Comparison of ENCODE assay signal across 18 cellular contexts in the genomic region with DNA sequence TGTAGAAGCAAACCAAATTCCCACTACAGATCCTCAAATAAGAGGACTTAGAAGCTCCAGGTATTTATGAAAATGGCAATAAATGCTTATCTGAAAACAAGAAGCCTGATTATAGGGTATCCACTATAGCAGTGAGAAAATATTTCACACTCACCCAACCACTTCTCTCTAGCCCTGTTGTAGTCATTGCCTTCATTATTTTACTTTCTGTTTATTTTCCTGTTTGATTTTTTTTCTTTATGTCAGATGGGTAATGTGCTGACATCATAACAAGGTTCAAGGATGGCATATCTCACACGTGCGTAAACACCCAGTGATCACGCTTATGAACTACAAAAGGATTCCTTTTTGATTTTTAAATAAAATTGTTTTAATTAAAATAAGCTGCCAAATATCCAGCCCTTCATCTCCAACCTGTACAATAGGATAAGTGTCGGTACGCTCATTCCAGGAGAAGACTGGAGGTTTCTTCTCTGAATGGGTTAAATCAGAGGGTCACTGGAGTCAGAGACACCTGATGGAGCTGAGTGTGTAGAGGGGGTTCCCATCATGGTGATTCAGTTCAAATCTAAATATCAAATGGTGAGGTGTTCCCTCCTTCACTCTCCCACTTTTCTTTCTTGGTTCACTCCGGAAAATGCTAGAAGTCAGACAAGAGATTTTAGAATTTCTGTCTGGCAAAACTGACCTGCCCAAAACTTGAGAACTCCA. TPM values are rescaled to one million over a fixed set of nuclear protein-coding genes. Genes with fewer than 3 reads are reported as not detected.
DNase-seq lines count a peak whose midpoint lies in the region; ATAC-seq and TF ChIP-seq lines count a peak whose summit lies in the region.
"Had no signal": no experiment of that assay in that cellular context is flagged by ENCODE, and none has a peak within 500 bp of the region (broad histone marks: within the 10 kb centered on the region; RNA-seq: fewer than 3 reads in every experiment).

No MANE protein-coding gene starts in this region.

- ATAC-seq in CD8-positive, alpha-beta T cell = peak; percentile 44
- ATAC-seq in activated B cell treated with CpG ODN at 0.5 μM for 24 hours (ENCODE audit: low read depth) (no peak), HG03432 (IDR thresholded peaks at IDR 0.05; ENCODE audit: unreplicated experiment) (no peak)
- no peak for ATAC-seq in stimulated activated memory B cell treated with anti-CD40 and anti-IgM and Interleukin-4, amounts not matched to agents 10 μg/mL and 1 μg/mL and 100 μg/mL, for 72 hours

- no peak overlapping the region for H3K4me3 ChIP-seq in CD8-positive, alpha-beta T cell (ENCODE audit: low read depth, low read length)
- H3K4me3 ChIP-seq: HAP-1 had no signal

- peak overlapping the region; percentile 63 for H3K27ac Mint-ChIP-seq in activated CD4-positive, alpha-beta memory T cell treated with anti-CD3 and anti-CD28 coated beads for 36 hours
- no peak overlapping the region for H3K27ac Mint-ChIP-seq in activated CD4-positive, alpha-beta memory T cell treated with anti-CD3 and anti-CD28 coated beads, Interleukin-2, amount 10 ng/mL, durations not matched to agents 7 days and 5 days
- no peak overlapping the region for H3K27ac Mint-ChIP-seq in CD8-positive, alpha-beta T cell
- peak overlapping the region; percentile 46 for H3K27ac Mint-ChIP-seq in activated B cell treated with CpG ODN at 0.5 μM for 24 hours
- peak overlapping the region; percentile 1 for H3K27ac Mint-ChIP-seq in stimulated activated memory B cell treated with anti-CD40 and anti-IgM and Interleukin-4, amounts not matched to agents 10 μg/mL and 1 μg/mL and 100 μg/mL, for 72 hours

- no peaks in the 10 kb centered on the region for H3K4me1 ChIP-seq in CD8-positive, alpha-beta T cell (ENCODE audit: insufficient read depth, low read length)
- H3K4me1 ChIP-seq: BE2C, HAP-1 had no signal

- no peak for DNase-seq in activated CD4-positive, alpha-beta memory T cell treated with anti-CD3 and anti-CD28 coated beads for 36 hours
- no peak for DNase-seq in activated CD4-positive, alpha-beta memory T cell treated with anti-CD3 and anti-CD28 coated beads, Interleukin-2, amount 10 ng/mL, durations not matched to agents 7 days and 5 days
- DNase-seq in CD8-positive, alpha-beta T cell = no peak
- no peak for DNase-seq in activated B cell treated with CpG ODN at 0.5 μM for 24 hours
- DNase-seq in A172 (ENCODE audit: low spot score) = no peak
- DNase-seq: BE2C; CD4-positive, CD25-positive, alpha-beta regulatory T cell; DMS53; NCI-H1417; NCI-H187 treated with DMSO at 0.1 percent for 48 hours; NCI-H226; NCI-H524; SHP77 had no signal

- no peaks in the 10 kb centered on the region for H3K36me3 ChIP-seq in CD8-positive, alpha-beta T cell (ENCODE audit: insufficient read depth, low read length)
- H3K36me3 ChIP-seq: BE2C, HAP-1 had no signal

- no peak overlapping the region for H3K27ac ChIP-seq in CD8-positive, alpha-beta T cell (ENCODE audit: low read depth, low read length)
- H3K27ac ChIP-seq: KMS-11 had no signal

- H3K4me1 Mint-ChIP-seq in activated CD4-positive, alpha-beta memory T cell treated with anti-CD3 and anti-CD28 coated beads for 36 hours (ENCODE audit: low read depth) = peaks cover 58% of the 10 kb centered on the region
- peaks cover 33% of the 10 kb centered on the region for H3K4me1 Mint-ChIP-seq in activated CD4-positive, alpha-beta memory T cell treated with anti-CD3 and anti-CD28 coated beads, Interleukin-2, amount 10 ng/mL, durations not matched to agents 7 days and 5 days
- peaks cover 22% of the 10 kb centered on the region for H3K4me1 Mint-ChIP-seq in CD8-positive, alpha-beta T cell (ENCODE audit: low read depth)
- peaks cover 21% of the 10 kb centered on the region for H3K4me1 Mint-ChIP-seq in activated B cell treated with CpG ODN at 0.5 μM for 24 hours
- H3K4me1 Mint-ChIP-seq in stimulated activated memory B cell treated with anti-CD40 and anti-IgM and Interleukin-4, amounts not matched to agents 10 μg/mL and 1 μg/mL and 100 μg/mL, for 72 hours = peaks cover 26% of the 10 kb centered on the region

- H3K9me3 ChIP-seq in CD8-positive, alpha-beta T cell (ENCODE audit: low read length) = no peaks in the 10 kb centered on the region
- H3K9me3 ChIP-seq: BE2C, HAP-1 had no signal

- CTCF ChIA-PET in activated CD4-positive, alpha-beta memory T cell treated with anti-CD3 and anti-CD28 coated beads for 36 hours (lab: Charles Lee) = interaction anchor here (0.7 to 1.8 kb wide), 4 partner anchors 24 to 81 kb away, joined by 3 to 5 read pairs (median 3); no protein-coding TSS in a partner anchor
- CTCF ChIA-PET in activated CD4-positive, alpha-beta memory T cell treated with anti-CD3 and anti-CD28 coated beads, Interleukin-2, amount 10 ng/mL, durations not matched to agents 7 days and 5 days (lab: Charles Lee) = interaction anchor here (2.5 kb wide), 1 partner anchor 60 kb away, joined by 5 read pairs; no protein-coding TSS in a partner anchor
- CTCF ChIA-PET in CD8-positive, alpha-beta T cell (lab: Charles Lee) = interaction anchor here (0.7 to 1.6 kb wide), 5 partner anchors 7 to 64 kb away, joined by 3 to 5 read pairs (median 4); no protein-coding TSS in a partner anchor
- CTCF ChIA-PET in activated B cell treated with CpG ODN at 0.5 μM for 24 hours (lab: Charles Lee) = interaction anchor here (1.2 kb wide), 1 partner anchor 60 kb away, joined by 4 read pairs; no protein-coding TSS in a partner anchor

- H3K4me3 Mint-ChIP-seq in activated CD4-positive, alpha-beta memory T cell treated with anti-CD3 and anti-CD28 coated beads for 36 hours = no peak overlapping the region
- H3K4me3 Mint-ChIP-seq in activated CD4-positive, alpha-beta memory T cell treated with anti-CD3 and anti-CD28 coated beads, Interleukin-2, amount 10 ng/mL, durations not matched to agents 7 days and 5 days = no peak overlapping the region
- H3K4me3 Mint-ChIP-seq in CD8-positive, alpha-beta T cell = no peak overlapping the region
- H3K4me3 Mint-ChIP-seq in activated B cell treated with CpG ODN at 0.5 μM for 24 hours = no peak overlapping the region
- H3K4me3 Mint-ChIP-seq in stimulated activated memory B cell treated with anti-CD40 and anti-IgM and Interleukin-4, amounts not matched to agents 10 μg/mL and 1 μg/mL and 100 μg/mL, for 72 hours = no peak overlapping the region

- intact Hi-C loops in activated CD4-positive, alpha-beta memory T cell treated with anti-CD3 and anti-CD28 coated beads for 36 hours (cut with micrococcal nuclease) = no loop called here
- intact Hi-C loops in CD8-positive, alpha-beta T cell (cut with DNase I, micrococcal nuclease) = no loop called here
- intact Hi-C loops in activated B cell treated with CpG ODN at 0.5 μM for 24 hours (cut with micrococcal nuclease) = no loop called here

- POLR2A ChIA-PET in activated CD4-positive, alpha-beta memory T cell treated with anti-CD3 and anti-CD28 coated beads for 36 hours (lab: Charles Lee) = no interaction called here
- POLR2A ChIA-PET in activated CD4-positive, alpha-beta memory T cell treated with anti-CD3 and anti-CD28 coated beads, Interleukin-2, amount 10 ng/mL, durations not matched to agents 7 days and 5 days (lab: Charles Lee) = interaction anchor here (0.9 to 3.5 kb wide), 4 partner anchors 7 to 60 kb away, joined by 3 to 13 read pairs (median 8); no protein-coding TSS in a partner anchor
- POLR2A ChIA-PET in CD8-positive, alpha-beta T cell (lab: Charles Lee) = no interaction called here
- POLR2A ChIA-PET in activated B cell treated with CpG ODN at 0.5 μM for 24 hours (lab: Charles Lee) = interaction anchor here (0.7 to 1.8 kb wide), 5 partner anchors 8 to 210 kb away, joined by 3 to 7 read pairs (median 4); no protein-coding TSS in a partner anchor

- H3K36me3 Mint-ChIP-seq in activated CD4-positive, alpha-beta memory T cell treated with anti-CD3 and anti-CD28 coated beads for 36 hours = peaks cover 26% of the 10 kb centered on the region
- peaks cover 53% of the 10 kb centered on the region for H3K36me3 Mint-ChIP-seq in activated CD4-positive, alpha-beta memory T cell treated with anti-CD3 and anti-CD28 coated beads, Interleukin-2, amount 10 ng/mL, durations not matched to agents 7 days and 5 days (ENCODE audit: low read depth)
- peaks cover 2% of the 10 kb centered on the region for H3K36me3 Mint-ChIP-seq in CD8-positive, alpha-beta T cell
- H3K36me3 Mint-ChIP-seq in activated B cell treated with CpG ODN at 0.5 μM for 24 hours (ENCODE audit: low read depth) = no peaks in the 10 kb centered on the region
- H3K36me3 Mint-ChIP-seq in stimulated activated memory B cell treated with anti-CD40 and anti-IgM and Interleukin-4, amounts not matched to agents 10 μg/mL and 1 μg/mL and 100 μg/mL, for 72 hours = no peaks in the 10 kb centered on the region
- H3K36me3 Mint-ChIP-seq: CD4-positive, CD25-positive, alpha-beta regulatory T cell had no signal

- TF ChIP-seq CTCF in CD8-positive, alpha-beta T cell (IDR thresholded peaks at IDR 0.05) = no peak
- TF ChIP-seq CTCF in activated B cell treated with CpG ODN at 0.5 μM for 24 hours (IDR thresholded peaks at IDR 0.05) = no peak

- H3K9me3 Mint-ChIP-seq in activated CD4-positive, alpha-beta memory T cell treated with anti-CD3 and anti-CD28 coated beads for 36 hours = peaks cover 10% of the 10 kb centered on the region
- peaks cover 8% of the 10 kb centered on the region for H3K9me3 Mint-ChIP-seq in activated CD4-positive, alpha-beta memory T cell treated with anti-CD3 and anti-CD28 coated beads, Interleukin-2, amount 10 ng/mL, durations not matched to agents 7 days and 5 days
- H3K9me3 Mint-ChIP-seq in CD8-positive, alpha-beta T cell = peaks cover 4% of the 10 kb centered on the region
- no peaks in the 10 kb centered on the region for H3K9me3 Mint-ChIP-seq in activated B cell treated with CpG ODN at 0.5 μM for 24 hours
- no peaks in the 10 kb centered on the region for H3K9me3 Mint-ChIP-seq in stimulated activated memory B cell treated with anti-CD40 and anti-IgM and Interleukin-4, amounts not matched to agents 10 μg/mL and 1 μg/mL and 100 μg/mL, for 72 hours

- H3K27me3 Mint-ChIP-seq in activated CD4-positive, alpha-beta memory T cell treated with anti-CD3 and anti-CD28 coated beads for 36 hours = no peaks in the 10 kb centered on the region
- H3K27me3 Mint-ChIP-seq in activated CD4-positive, alpha-beta memory T cell treated with anti-CD3 and anti-CD28 coated beads, Interleukin-2, amount 10 ng/mL, durations not matched to agents 7 days and 5 days = no peaks in the 10 kb centered on the region
- H3K27me3 Mint-ChIP-seq in CD8-positive, alpha-beta T cell (ENCODE audit: low read depth) = no peaks in the 10 kb centered on the region
- no peaks in the 10 kb centered on the region for H3K27me3 Mint-ChIP-seq in activated B cell treated with CpG ODN at 0.5 μM for 24 hours
- no peaks in the 10 kb centered on the region for H3K27me3 Mint-ChIP-seq in stimulated activated memory B cell treated with anti-CD40 and anti-IgM and Interleukin-4, amounts not matched to agents 10 μg/mL and 1 μg/mL and 100 μg/mL, for 72 hours
- H3K27me3 Mint-ChIP-seq: CD4-positive, CD25-positive, alpha-beta regulatory T cell had no signal

- H3K27me3 ChIP-seq in CD8-positive, alpha-beta T cell (ENCODE audit: insufficient read depth, low read length) = no peaks in the 10 kb centered on the region
- H3K27me3 ChIP-seq: BE2C had no signal

RNA-seq across cellular contexts. Expression of a gene that starts 8.2 kb away (rescaled TPM):
- 100 to 1,000 TPM; 134 to 140 TPM for total RNA-seq in activated CD4-positive, alpha-beta memory T cell treated with anti-CD3 and anti-CD28 coated beads for 36 hours
- total RNA-seq in activated CD4-positive, alpha-beta memory T cell treated with anti-CD3 and anti-CD28 coated beads, Interleukin-2, amount 10 ng/mL, durations not matched to agents 7 days and 5 days = 100 to 1,000 TPM; 219 to 220 TPM
- 100 to 1,000 TPM; 416 to 420 TPM for total RNA-seq in CD8-positive, alpha-beta T cell
- total RNA-seq in activated B cell treated with CpG ODN at 0.5 μM for 24 hours = 77.7 and 85.2 TPM in 2 replicates
- 0.50 and 0.91 TPM in 2 replicates for total RNA-seq in A172 (2014; rRNA removed; shearing (Covaris generic))
- total RNA-seq: HT-29 had no signal

Comparison
In these comparisons a context has a peak if more than half of its experiments do, and no peak if none do; other contexts are left out.
1. H3K27ac Mint-ChIP-seq: peak in activated CD4-positive, alpha-beta memory T cell treated with anti-CD3 and anti-CD28 coated beads for 36 hours (single experiment), activated B cell treated with CpG ODN at 0.5 μM for 24 hours (single experiment) and stimulated activated memory B cell treated with anti-CD40 and anti-IgM and Interleukin-4, amounts not matched to agents 10 μg/mL and 1 μg/mL and 100 μg/mL, for 72 hours (single experiment); none in activated CD4-positive, alpha-beta memory T cell treated with anti-CD3 and anti-CD28 coated beads, Interleukin-2, amount 10 ng/mL, durations not matched to agents 7 days and 5 days (single experiment) and CD8-positive, alpha-beta T cell (single experiment).
2. POLR2A ChIA-PET loops: an anchor here in activated CD4-positive, alpha-beta memory T cell treated with anti-CD3 and anti-CD28 coated beads, Interleukin-2, amount 10 ng/mL, durations not matched to agents 7 days and 5 days (0.9 to 3.5 kb wide) and activated B cell treated with CpG ODN at 0.5 μM for 24 hours (0.7 to 1.8 kb wide); none called in activated CD4-positive, alpha-beta memory T cell treated with anti-CD3 and anti-CD28 coated beads for 36 hours and CD8-positive, alpha-beta T cell.
3. RNA of a gene that starts 8.2 kb away (total RNA-seq): 416 to 420 TPM in CD8-positive, alpha-beta T cell, 219 to 220 TPM in activated CD4-positive, alpha-beta memory T cell treated with anti-CD3 and anti-CD28 coated beads, Interleukin-2, amount 10 ng/mL, durations not matched to agents 7 days and 5 days, 134 to 140 TPM in activated CD4-positive, alpha-beta memory T cell treated with anti-CD3 and anti-CD28 coated beads for 36 hours and 77.7 to 85.2 TPM in activated B cell treated with CpG ODN at 0.5 μM for 24 hours; 0.50 to 0.91 TPM in A172; every median in the first group is over 10 times any median in the second.